In the genomic region with DNA sequence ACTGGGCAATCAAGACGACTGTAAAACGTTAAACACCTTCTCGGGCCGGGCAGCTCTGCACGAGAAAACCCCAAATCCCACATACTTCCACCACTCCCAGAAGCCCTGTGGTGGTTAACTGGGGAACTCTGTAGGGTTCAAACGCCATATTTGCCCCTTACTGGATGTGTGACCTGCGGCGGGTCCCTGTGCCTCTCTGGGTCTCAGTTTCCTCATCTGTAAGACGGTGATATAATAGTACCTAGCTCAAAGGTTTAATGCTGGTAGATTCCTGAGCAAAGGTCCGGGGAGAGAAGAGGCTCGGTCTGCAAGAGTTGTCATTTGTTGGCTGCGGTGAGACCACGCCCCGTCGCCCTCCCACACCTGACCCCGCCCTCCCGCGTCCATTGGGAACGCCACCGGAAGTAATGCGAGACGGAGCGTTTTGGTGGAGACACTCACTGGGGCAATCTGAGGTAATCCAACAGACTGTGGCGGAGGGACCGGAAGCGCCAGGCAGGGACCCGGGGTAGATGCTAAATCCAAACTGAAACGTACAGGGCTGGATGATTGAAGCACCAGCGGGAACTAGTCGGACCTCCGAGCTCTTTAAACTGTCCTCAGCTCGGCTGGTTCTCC, we compare ENCODE assay signal across 1 cellular context.
TF ChIP-seq lines count a peak whose summit lies in the region.

No MANE protein-coding gene starts in this region.

TF ChIP-seq in HEK293, 187 proteins besides CTCF, POLR2A, EP300 and RAD21 (continued from another document and continues in another):
- TF ChIP-seq, protein P1, sequence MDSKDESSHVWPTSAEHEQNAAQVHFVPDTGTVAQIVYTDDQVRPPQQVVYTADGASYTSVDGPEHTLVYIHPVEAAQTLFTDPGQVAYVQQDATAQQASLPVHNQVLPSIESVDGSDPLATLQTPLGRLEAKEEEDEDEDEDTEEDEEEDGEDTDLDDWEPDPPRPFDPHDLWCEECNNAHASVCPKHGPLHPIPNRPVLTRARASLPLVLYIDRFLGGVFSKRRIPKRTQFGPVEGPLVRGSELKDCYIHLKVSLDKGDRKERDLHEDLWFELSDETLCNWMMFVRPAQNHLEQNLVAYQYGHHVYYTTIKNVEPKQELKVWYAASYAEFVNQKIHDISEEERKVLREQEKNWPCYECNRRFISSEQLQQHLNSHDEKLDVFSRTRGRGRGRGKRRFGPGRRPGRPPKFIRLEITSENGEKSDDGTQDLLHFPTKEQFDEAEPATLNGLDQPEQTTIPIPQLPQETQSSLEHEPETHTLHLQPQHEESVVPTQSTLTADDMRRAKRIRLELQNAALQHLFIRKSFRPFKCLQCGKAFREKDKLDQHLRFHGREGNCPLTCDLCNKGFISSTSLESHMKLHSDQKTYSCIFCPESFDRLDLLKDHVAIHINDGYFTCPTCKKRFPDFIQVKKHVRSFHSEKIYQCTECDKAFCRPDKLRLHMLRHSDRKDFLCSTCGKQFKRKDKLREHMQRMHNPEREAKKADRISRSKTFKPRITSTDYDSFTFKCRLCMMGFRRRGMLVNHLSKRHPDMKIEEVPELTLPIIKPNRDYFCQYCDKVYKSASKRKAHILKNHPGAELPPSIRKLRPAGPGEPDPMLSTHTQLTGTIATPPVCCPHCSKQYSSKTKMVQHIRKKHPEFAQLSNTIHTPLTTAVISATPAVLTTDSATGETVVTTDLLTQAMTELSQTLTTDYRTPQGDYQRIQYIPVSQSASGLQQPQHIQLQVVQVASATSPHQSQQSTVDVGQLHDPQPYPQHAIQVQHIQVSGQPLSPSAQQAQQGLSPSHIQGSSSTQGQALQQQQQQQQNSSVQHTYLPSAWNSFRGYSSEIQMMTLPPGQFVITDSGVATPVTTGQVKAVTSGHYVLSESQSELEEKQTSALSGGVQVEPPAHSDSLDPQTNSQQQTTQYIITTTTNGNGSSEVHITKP (tag by site-specific recombination; IDR thresholded peaks at IDR 0.05): peak; percentile 15; the same call in 1 of the 2 replicates
- peak; percentile 92 for TF ChIP-seq SP3 (tag by site-specific recombination; IDR thresholded peaks at IDR 0.05)
- TF ChIP-seq, protein P2, sequence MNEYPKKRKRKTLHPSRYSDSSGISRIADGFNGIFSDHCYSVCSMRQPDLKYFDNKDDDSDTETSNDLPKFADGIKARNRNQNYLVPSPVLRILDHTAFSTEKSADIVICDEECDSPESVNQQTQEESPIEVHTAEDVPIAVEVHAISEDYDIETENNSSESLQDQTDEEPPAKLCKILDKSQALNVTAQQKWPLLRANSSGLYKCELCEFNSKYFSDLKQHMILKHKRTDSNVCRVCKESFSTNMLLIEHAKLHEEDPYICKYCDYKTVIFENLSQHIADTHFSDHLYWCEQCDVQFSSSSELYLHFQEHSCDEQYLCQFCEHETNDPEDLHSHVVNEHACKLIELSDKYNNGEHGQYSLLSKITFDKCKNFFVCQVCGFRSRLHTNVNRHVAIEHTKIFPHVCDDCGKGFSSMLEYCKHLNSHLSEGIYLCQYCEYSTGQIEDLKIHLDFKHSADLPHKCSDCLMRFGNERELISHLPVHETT (tag by site-specific recombination; IDR thresholded peaks at IDR 0.05): peak; percentile 73
- 0 out of 2 replicates have a peak, but pooled peaks have one; percentile 54 for TF ChIP-seq ZNF561 (tag by site-specific recombination; IDR thresholded peaks at IDR 0.05; ENCODE audit: borderline replicate concordance)
- TF ChIP-seq ZNF626 (tag by site-specific recombination; IDR thresholded peaks at IDR 0.05): no peak
- no peak; the same call in 1 of the 2 replicates for TF ChIP-seq ZIC2 (tag by site-specific recombination; IDR thresholded peaks at IDR 0.05)
- TF ChIP-seq ZBTB20 (tag by site-specific recombination; IDR thresholded peaks at IDR 0.05): peak; percentile 67
- no peak for TF ChIP-seq ZNF707 (tag by site-specific recombination; IDR thresholded peaks at IDR 0.05)
- no peak for TF ChIP-seq ZNF302 (tag by site-specific recombination; IDR thresholded peaks at IDR 0.05; ENCODE audit: low read depth)
- no peak for TF ChIP-seq OVOL3 (tag by site-specific recombination; IDR thresholded peaks at IDR 0.05)
- TF ChIP-seq, protein P3, sequence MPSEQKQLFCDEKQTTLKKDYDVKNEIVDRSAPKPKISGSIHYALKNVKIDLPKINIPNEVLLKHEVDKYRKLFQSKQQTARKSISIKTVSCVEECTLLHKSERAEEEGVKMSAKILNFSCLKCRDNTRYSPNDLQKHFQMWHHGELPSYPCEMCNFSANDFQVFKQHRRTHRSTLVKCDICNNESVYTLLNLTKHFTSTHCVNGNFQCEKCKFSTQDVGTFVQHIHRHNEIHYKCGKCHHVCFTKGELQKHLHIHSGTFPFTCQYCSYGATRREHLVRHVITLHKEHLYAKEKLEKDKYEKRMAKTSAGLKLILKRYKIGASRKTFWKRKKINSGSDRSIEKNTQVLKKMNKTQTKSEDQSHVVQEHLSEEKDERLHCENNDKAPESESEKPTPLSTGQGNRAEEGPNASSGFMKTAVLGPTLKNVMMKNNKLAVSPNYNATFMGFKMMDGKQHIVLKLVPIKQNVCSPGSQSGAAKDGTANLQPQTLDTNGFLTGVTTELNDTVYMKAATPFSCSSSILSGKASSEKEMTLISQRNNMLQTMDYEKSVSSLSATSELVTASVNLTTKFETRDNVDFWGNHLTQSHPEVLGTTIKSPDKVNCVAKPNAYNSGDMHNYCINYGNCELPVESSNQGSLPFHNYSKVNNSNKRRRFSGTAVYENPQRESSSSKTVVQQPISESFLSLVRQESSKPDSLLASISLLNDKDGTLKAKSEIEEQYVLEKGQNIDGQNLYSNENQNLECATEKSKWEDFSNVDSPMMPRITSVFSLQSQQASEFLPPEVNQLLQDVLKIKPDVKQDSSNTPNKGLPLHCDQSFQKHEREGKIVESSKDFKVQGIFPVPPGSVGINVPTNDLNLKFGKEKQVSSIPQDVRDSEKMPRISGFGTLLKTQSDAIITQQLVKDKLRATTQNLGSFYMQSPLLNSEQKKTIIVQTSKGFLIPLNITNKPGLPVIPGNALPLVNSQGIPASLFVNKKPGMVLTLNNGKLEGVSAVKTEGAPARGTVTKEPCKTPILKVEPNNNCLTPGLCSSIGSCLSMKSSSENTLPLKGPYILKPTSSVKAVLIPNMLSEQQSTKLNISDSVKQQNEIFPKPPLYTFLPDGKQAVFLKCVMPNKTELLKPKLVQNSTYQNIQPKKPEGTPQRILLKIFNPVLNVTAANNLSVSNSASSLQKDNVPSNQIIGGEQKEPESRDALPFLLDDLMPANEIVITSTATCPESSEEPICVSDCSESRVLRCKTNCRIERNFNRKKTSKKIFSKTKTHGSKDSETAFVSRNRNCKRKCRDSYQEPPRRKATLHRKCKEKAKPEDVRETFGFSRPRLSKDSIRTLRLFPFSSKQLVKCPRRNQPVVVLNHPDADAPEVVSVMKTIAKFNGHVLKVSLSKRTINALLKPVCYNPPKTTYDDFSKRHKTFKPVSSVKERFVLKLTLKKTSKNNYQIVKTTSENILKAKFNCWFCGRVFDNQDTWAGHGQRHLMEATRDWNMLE (tag by site-specific recombination; conservative IDR thresholded peaks at IDR 0.05; ENCODE audit: low read depth): peak; percentile 65
- peak; percentile 37; the same call in 1 of the 2 replicates for TF ChIP-seq EGR2 (tag by site-specific recombination; IDR thresholded peaks at IDR 0.05; ENCODE audit: low read depth)
- no peak for TF ChIP-seq ZNF843 (tag by site-specific recombination; IDR thresholded peaks at IDR 0.05)
- TF ChIP-seq, protein P4, sequence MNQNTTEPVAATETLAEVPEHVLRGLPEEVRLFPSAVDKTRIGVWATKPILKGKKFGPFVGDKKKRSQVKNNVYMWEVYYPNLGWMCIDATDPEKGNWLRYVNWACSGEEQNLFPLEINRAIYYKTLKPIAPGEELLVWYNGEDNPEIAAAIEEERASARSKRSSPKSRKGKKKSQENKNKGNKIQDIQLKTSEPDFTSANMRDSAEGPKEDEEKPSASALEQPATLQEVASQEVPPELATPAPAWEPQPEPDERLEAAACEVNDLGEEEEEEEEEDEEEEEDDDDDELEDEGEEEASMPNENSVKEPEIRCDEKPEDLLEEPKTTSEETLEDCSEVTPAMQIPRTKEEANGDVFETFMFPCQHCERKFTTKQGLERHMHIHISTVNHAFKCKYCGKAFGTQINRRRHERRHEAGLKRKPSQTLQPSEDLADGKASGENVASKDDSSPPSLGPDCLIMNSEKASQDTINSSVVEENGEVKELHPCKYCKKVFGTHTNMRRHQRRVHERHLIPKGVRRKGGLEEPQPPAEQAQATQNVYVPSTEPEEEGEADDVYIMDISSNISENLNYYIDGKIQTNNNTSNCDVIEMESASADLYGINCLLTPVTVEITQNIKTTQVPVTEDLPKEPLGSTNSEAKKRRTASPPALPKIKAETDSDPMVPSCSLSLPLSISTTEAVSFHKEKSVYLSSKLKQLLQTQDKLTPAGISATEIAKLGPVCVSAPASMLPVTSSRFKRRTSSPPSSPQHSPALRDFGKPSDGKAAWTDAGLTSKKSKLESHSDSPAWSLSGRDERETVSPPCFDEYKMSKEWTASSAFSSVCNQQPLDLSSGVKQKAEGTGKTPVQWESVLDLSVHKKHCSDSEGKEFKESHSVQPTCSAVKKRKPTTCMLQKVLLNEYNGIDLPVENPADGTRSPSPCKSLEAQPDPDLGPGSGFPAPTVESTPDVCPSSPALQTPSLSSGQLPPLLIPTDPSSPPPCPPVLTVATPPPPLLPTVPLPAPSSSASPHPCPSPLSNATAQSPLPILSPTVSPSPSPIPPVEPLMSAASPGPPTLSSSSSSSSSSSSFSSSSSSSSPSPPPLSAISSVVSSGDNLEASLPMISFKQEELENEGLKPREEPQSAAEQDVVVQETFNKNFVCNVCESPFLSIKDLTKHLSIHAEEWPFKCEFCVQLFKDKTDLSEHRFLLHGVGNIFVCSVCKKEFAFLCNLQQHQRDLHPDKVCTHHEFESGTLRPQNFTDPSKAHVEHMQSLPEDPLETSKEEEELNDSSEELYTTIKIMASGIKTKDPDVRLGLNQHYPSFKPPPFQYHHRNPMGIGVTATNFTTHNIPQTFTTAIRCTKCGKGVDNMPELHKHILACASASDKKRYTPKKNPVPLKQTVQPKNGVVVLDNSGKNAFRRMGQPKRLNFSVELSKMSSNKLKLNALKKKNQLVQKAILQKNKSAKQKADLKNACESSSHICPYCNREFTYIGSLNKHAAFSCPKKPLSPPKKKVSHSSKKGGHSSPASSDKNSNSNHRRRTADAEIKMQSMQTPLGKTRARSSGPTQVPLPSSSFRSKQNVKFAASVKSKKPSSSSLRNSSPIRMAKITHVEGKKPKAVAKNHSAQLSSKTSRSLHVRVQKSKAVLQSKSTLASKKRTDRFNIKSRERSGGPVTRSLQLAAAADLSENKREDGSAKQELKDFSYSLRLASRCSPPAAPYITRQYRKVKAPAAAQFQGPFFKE (tag by site-specific recombination; IDR thresholded peaks at IDR 0.05; ENCODE audit: borderline replicate concordance): no peak
- no peak for TF ChIP-seq ZNF366 (tag by site-specific recombination; conservative IDR thresholded peaks at IDR 0.05)
- TF ChIP-seq ZNF248 (tag by site-specific recombination; IDR thresholded peaks at IDR 0.05): no peak
- TF ChIP-seq ZNF324 (tag by site-specific recombination; IDR thresholded peaks at IDR 0.05): peak; percentile 65; the same call in 1 of the 2 replicates
- TF ChIP-seq ZSCAN23 (tag by site-specific recombination; IDR thresholded peaks at IDR 0.05): 0 out of 2 replicates have a peak, but pooled peaks have one; percentile 17
- peak; percentile 28; the same call in 1 of the 2 replicates for TF ChIP-seq KLF7 (tag by site-specific recombination; IDR thresholded peaks at IDR 0.05; ENCODE audit: borderline replicate concordance)
- 0 out of 2 replicates have a peak, but pooled peaks have one; percentile 3 for TF ChIP-seq WT1 (tag by site-specific recombination; IDR thresholded peaks at IDR 0.05)
- TF ChIP-seq GFI1B (tag by site-specific recombination; IDR thresholded peaks at IDR 0.05): no peak
- TF ChIP-seq, protein P5, sequence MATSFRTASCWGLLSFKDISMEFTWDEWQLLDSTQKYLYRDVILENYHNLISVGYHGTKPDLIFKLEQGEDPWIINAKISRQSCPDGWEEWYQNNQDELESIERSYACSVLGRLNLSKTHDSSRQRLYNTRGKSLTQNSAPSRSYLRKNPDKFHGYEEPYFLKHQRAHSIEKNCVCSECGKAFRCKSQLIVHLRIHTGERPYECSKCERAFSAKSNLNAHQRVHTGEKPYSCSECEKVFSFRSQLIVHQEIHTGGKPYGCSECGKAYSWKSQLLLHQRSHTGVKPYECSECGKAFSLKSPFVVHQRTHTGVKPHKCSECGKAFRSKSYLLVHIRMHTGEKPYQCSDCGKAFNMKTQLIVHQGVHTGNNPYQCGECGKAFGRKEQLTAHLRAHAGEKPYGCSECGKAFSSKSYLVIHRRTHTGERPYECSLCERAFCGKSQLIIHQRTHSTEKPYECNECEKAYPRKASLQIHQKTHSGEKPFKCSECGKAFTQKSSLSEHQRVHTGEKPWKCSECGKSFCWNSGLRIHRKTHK (tag by site-specific recombination; IDR thresholded peaks at IDR 0.05): no peak
- TF ChIP-seq, protein P6, sequence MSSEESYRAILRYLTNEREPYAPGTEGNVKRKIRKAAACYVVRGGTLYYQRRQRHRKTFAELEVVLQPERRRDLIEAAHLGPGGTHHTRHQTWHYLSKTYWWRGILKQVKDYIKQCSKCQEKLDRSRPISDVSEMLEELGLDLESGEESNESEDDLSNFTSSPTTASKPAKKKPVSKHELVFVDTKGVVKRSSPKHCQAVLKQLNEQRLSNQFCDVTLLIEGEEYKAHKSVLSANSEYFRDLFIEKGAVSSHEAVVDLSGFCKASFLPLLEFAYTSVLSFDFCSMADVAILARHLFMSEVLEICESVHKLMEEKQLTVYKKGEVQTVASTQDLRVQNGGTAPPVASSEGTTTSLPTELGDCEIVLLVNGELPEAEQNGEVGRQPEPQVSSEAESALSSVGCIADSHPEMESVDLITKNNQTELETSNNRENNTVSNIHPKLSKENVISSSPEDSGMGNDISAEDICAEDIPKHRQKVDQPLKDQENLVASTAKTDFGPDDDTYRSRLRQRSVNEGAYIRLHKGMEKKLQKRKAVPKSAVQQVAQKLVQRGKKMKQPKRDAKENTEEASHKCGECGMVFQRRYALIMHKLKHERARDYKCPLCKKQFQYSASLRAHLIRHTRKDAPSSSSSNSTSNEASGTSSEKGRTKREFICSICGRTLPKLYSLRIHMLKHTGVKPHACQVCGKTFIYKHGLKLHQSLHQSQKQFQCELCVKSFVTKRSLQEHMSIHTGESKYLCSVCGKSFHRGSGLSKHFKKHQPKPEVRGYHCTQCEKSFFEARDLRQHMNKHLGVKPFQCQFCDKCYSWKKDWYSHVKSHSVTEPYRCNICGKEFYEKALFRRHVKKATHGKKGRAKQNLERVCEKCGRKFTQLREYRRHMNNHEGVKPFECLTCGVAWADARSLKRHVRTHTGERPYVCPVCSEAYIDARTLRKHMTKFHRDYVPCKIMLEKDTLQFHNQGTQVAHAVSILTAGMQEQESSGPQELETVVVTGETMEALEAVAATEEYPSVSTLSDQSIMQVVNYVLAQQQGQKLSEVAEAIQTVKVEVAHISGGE (tag by site-specific recombination; conservative IDR thresholded peaks at IDR 0.05; ENCODE audit: low read depth): peak; percentile 99
- TF ChIP-seq, protein P7, sequence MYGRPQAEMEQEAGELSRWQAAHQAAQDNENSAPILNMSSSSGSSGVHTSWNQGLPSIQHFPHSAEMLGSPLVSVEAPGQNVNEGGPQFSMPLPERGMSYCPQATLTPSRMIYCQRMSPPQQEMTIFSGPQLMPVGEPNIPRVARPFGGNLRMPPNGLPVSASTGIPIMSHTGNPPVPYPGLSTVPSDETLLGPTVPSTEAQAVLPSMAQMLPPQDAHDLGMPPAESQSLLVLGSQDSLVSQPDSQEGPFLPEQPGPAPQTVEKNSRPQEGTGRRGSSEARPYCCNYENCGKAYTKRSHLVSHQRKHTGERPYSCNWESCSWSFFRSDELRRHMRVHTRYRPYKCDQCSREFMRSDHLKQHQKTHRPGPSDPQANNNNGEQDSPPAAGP (tag by site-specific recombination; IDR thresholded peaks at IDR 0.05): peak; percentile 37; the same call in 1 of the 2 replicates
- no peak for TF ChIP-seq TRIM28 (IDR thresholded peaks at IDR 0.05; ENCODE audit: borderline replicate concordance, low read length)
- peak; percentile 95 for TF ChIP-seq ZNF660 (tag by site-specific recombination; IDR thresholded peaks at IDR 0.05)
